In the genomic region with DNA sequence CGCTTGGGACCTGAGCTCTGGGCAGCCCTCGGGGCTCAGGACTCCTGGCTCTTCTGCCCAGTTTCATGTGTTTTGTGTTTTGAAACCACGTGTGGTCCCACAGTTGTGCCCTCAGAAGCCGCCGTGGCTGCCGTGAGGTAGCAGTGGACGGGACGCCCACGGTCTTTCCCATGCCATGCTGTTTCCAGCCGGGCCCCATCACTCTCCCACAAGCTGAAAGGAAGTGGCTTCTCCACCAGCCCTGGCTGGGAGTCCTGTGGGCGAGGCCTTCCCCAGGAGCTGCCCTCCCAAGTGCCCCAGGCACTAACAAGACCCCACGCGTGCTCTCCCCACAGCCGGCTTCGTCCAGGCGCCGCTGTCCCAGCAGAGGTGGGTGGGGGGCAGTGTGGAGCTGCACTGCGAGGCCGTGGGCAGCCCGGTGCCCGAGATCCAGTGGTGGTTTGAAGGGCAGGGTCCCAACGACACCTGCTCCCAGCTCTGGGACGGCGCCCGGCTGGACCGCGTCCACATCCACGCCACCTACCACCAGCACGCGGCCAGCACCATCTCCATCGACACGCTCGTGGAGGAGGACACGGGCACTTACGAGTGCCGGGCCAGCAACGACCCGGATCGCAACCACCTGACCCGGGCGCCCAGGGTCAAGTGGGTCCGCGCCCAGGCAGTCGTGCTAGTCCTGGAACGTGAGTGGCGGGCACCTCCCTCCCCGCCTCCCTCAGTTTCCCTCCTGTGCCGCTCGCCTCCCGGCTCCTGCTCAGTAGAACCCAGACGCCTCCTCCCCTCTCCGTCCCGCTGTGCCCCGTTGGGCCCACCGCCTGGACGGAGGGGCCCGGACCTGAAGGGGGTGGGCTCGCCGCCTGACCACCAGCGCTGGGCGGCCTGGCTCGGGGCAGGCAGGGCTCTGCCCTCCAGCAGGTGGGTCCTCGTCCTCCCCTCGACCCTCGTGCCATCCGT, we compare ENCODE assay signal across 19 cellular contexts. TPM values are rescaled to one million over a fixed set of nuclear protein-coding genes. Genes with fewer than 3 reads are reported as not detected.
DNase-seq lines count a peak whose midpoint lies in the region; TF ChIP-seq lines count a peak whose summit lies in the region.
"Had no signal": no experiment of that assay in that cellular context is flagged by ENCODE, and none has a peak within 500 bp of the region (broad histone marks: within the 10 kb centered on the region; RNA-seq: fewer than 3 reads in every experiment).

No MANE protein-coding gene starts in this region.

- no peaks in the 10 kb centered on the region for H3K9me3 ChIP-seq in HEK293 (ENCODE audit: control insufficient read depth, insufficient read depth, low read depth, low read length)
- H3K9me3 ChIP-seq: pancreas had no signal

- no peak for TF ChIP-seq CTCF in HEK293 (tag by site-specific recombination; IDR thresholded peaks at IDR 0.05)
- TF ChIP-seq CTCF in brain microvascular endothelial cell (IDR thresholded peaks at IDR 0.05; ENCODE audit: low read depth, low read length, missing control alignments): peak; percentile 19
- TF ChIP-seq CTCF in neural crest cell (conservative IDR thresholded peaks at IDR 0.05): no peak
- TF ChIP-seq CTCF in GM13977 (IDR thresholded peaks at IDR 0.05; ENCODE audit: extremely low read depth, insufficient read depth, missing control alignments): no peak

- no peaks in the 10 kb centered on the region for H3K27me3 ChIP-seq in brain microvascular endothelial cell (replicated peaks)
- H3K27me3 ChIP-seq: pancreas had no signal

- H3K27me3 Mint-ChIP-seq in neural crest cell (ENCODE audit: low read depth): no peaks in the 10 kb centered on the region
- H3K27me3 Mint-ChIP-seq: stimulated activated memory B cell treated with anti-CD40 and anti-IgM and Interleukin-4, amounts not matched to agents 10 μg/mL and 1 μg/mL and 100 μg/mL, for 72 hours; type B pancreatic cell had no signal

- H3K36me3 ChIP-seq in HEK293 (ENCODE audit: control insufficient read depth in 2 of 2, insufficient read depth in 1 of 2, low read length in 2 of 2): peaks cover 0 to 54% of the 10 kb centered on the region in 2 experiments; a peak in 2 of 3 replicates
- H3K36me3 ChIP-seq in brain microvascular endothelial cell (replicated peaks): peaks cover 27% of the 10 kb centered on the region

- H3K27ac ChIP-seq in HEK293 (ENCODE audit: extremely low read depth, low read depth, low read length): no peak overlapping the region
- H3K27ac ChIP-seq in brain microvascular endothelial cell: no peak overlapping the region
- H3K27ac ChIP-seq: GM23248, pancreas had no signal

- H3K4me3 ChIP-seq in HEK293 (ENCODE audit: low read depth, low read length): no peak overlapping the region
- H3K4me3 ChIP-seq in brain microvascular endothelial cell (ENCODE audit: low read depth, low read length): no peak overlapping the region
- H3K4me3 ChIP-seq: GM23248, pancreas had no signal

- H3K4me1 Mint-ChIP-seq in neural crest cell: peaks cover 16% of the 10 kb centered on the region

- peaks cover 4% of the 10 kb centered on the region for H3K36me3 Mint-ChIP-seq in neural crest cell (ENCODE audit: low read depth)
- H3K36me3 Mint-ChIP-seq: type B pancreatic cell had no signal

- H3K4me3 Mint-ChIP-seq in neural crest cell: peak overlapping the region; percentile 61
- H3K4me3 Mint-ChIP-seq: stimulated activated memory B cell treated with anti-CD40 and anti-IgM and Interleukin-4, amounts not matched to agents 10 μg/mL and 1 μg/mL and 100 μg/mL, for 72 hours; type B pancreatic cell had no signal

- in situ Hi-C loops in brain microvascular endothelial cell (cut with HindIII; ENCODE audit: low pct_ligation_motif_present, low sequenced_read_pairs): no loop called here
- in situ Hi-C loops in GM13977 (cut with MboI; ENCODE audit: low pct_unique_long_range_greater_than_20kb, low sequenced_read_pairs, unreplicated experiment): loop anchor here (25.0 kb wide), 1 partner anchor 160 kb away; no protein-coding TSS in a partner anchor

- H3K27ac Mint-ChIP-seq in neural crest cell (ENCODE audit: unreplicated experiment): no peak overlapping the region
- H3K27ac Mint-ChIP-seq: stimulated activated memory B cell treated with anti-CD40 and anti-IgM and Interleukin-4, amounts not matched to agents 10 μg/mL and 1 μg/mL and 100 μg/mL, for 72 hours; type B pancreatic cell had no signal

- H3K4me1 ChIP-seq in HEK293 (ENCODE audit: control insufficient read depth, insufficient read depth, low read length): peaks cover 7% of the 10 kb centered on the region

- no peaks in the 10 kb centered on the region for H3K9me3 Mint-ChIP-seq in neural crest cell
- H3K9me3 Mint-ChIP-seq: stimulated activated memory B cell treated with anti-CD40 and anti-IgM and Interleukin-4, amounts not matched to agents 10 μg/mL and 1 μg/mL and 100 μg/mL, for 72 hours; type B pancreatic cell had no signal

- POLR2A ChIA-PET in HEK293 (lab: Yijun Ruan, JAX): no interaction called here

- DNase-seq in brain microvascular endothelial cell: no peak
- no peak for DNase-seq in neural crest cell (ENCODE audit: low read depth, low spot score)
- no peak for DNase-seq in GM13977 (ENCODE audit: low spot score)
- DNase-seq in UCSD-AML1 (lab: John Stamatoyannopoulos, UW; ENCODE audit: unreplicated experiment): no peak
- DNase-seq in NCI-H2107 (lab: John Stamatoyannopoulos, UW): no peak
- DNase-seq: activated CD4-positive, alpha-beta T cell treated with anti-CD3 and anti-CD28 coated beads for 1 hour; activated CD8-positive, alpha-beta memory T cell treated with anti-CD3 and anti-CD28 coated beads, Interleukin-2, amount 50 U/mL, for 4 hours; activated gamma-delta T cell; amygdala; cerebellar nuclear complex; GM23248; NCI-H446; SIG-M5; small intestine had no signal

- CTCF ChIA-PET in HEK293 (lab: Yijun Ruan, JAX): no interaction called here

TF ChIP-seq in HEK293, 187 proteins besides CTCF, POLR2A, EP300 and RAD21:
- TF ChIP-seq ZNF10 (tag by site-specific recombination; IDR thresholded peaks at IDR 0.05) (peak; percentile 78), ZFHX2 (tag by site-specific recombination; conservative IDR thresholded peaks at IDR 0.05) (peak; percentile 52), EGR2 (tag by site-specific recombination; IDR thresholded peaks at IDR 0.05; ENCODE audit: low read depth) (peak; percentile 26; the same call in 1 of the 2 replicates), ZNF792 (tag by site-specific recombination; IDR thresholded peaks at IDR 0.05) (no peak)
- TF ChIP-seq, protein P1, sequence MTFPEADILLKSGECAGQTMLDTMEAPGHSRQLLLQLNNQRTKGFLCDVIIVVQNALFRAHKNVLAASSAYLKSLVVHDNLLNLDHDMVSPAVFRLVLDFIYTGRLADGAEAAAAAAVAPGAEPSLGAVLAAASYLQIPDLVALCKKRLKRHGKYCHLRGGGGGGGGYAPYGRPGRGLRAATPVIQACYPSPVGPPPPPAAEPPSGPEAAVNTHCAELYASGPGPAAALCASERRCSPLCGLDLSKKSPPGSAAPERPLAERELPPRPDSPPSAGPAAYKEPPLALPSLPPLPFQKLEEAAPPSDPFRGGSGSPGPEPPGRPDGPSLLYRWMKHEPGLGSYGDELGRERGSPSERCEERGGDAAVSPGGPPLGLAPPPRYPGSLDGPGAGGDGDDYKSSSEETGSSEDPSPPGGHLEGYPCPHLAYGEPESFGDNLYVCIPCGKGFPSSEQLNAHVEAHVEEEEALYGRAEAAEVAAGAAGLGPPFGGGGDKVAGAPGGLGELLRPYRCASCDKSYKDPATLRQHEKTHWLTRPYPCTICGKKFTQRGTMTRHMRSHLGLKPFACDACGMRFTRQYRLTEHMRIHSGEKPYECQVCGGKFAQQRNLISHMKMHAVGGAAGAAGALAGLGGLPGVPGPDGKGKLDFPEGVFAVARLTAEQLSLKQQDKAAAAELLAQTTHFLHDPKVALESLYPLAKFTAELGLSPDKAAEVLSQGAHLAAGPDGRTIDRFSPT (tag by site-specific recombination; IDR thresholded peaks at IDR 0.05): 0 out of 2 replicates have a peak, but pooled peaks have one; percentile 8
- TF ChIP-seq, protein P2, sequence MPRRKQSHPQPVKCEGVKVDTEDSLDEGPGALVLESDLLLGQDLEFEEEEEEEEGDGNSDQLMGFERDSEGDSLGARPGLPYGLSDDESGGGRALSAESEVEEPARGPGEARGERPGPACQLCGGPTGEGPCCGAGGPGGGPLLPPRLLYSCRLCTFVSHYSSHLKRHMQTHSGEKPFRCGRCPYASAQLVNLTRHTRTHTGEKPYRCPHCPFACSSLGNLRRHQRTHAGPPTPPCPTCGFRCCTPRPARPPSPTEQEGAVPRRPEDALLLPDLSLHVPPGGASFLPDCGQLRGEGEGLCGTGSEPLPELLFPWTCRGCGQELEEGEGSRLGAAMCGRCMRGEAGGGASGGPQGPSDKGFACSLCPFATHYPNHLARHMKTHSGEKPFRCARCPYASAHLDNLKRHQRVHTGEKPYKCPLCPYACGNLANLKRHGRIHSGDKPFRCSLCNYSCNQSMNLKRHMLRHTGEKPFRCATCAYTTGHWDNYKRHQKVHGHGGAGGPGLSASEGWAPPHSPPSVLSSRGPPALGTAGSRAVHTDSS (tag by site-specific recombination; IDR thresholded peaks at IDR 0.05): no peak

RNA-seq across cellular contexts. Expression of gene BSG, which starts 5.3 kb away (rescaled TPM):
- total RNA-seq in neural crest cell: 564 and 613 TPM in 2 replicates

RNA-seq across cellular contexts. Expression of gene HCN2, which starts 12.0 kb away (rescaled TPM):
- total RNA-seq in neural crest cell: 0.71 and 0.84 TPM in 2 replicates

RNA-seq across cellular contexts. Expression of gene GZMM, which starts 33.9 kb away (rescaled TPM):
- total RNA-seq in neural crest cell: not detected in 2 replicates
- total RNA-seq: GM23248, LHCN-M2 had no signal

RNA-seq across cellular contexts. Expression of gene CDC34, which starts 46.2 kb away (rescaled TPM):
- 106 and 111 TPM in 2 replicates for total RNA-seq in neural crest cell

RNA-seq across cellular contexts. Expression of gene POLRMT, which starts 55.6 kb away (rescaled TPM):
- 69.7 and 71.1 TPM in 2 replicates for total RNA-seq in neural crest cell
